ENCODE assay signal across 9 cellular contexts in genomic region chrX:136754641-136755040, GRCh38. TPM values are rescaled to one million over a fixed set of nuclear protein-coding genes. Genes with fewer than 3 reads are reported as not detected.
A peak's percentile ranks its signal among the peaks of the same experiment; 100 is the strongest.
DNase-seq lines count a peak whose midpoint lies in the region; ATAC-seq and TF ChIP-seq lines count a peak whose summit lies in the region.
"Had no signal": no experiment of that assay in that cellular context is flagged by ENCODE, and none has a peak within 500 bp of the region (broad histone marks: within the 10 kb centered on the region; RNA-seq: fewer than 3 reads in every experiment).

No MANE protein-coding gene starts in this region.

- POLR2A ChIA-PET in Caco-2 (lab: Charles Lee) = no interaction called here

- no peak overlapping the region for H2AFZ ChIP-seq in DND-41 (ENCODE audit: low read depth, low read length)

- H3K4me3 Mint-ChIP-seq in nephron (no peak overlapping the region), Caco-2 (ENCODE audit: unreplicated experiment) (no peak overlapping the region)

- H3K36me3 ChIP-seq in DND-41 (ENCODE audit: insufficient read depth, low read length) (peaks cover 12% of the 10 kb centered on the region), Caco-2 (ENCODE audit: control insufficient read depth, insufficient read depth, low read length) (no peaks in the 10 kb centered on the region)
- H3K36me3 ChIP-seq in effector memory CD4-positive, alpha-beta T cell (ENCODE audit: control insufficient read depth, insufficient read depth, low read length) = no peaks in the 10 kb centered on the region
- H3K36me3 ChIP-seq: thyroid gland had no signal

- CTCF ChIA-PET in Caco-2 (lab: Charles Lee) = no interaction called here

- H3K27me3 ChIP-seq in DND-41 (ENCODE audit: insufficient read depth, low read length, poor library complexity) (no peaks in the 10 kb centered on the region), Caco-2 (replicated peaks; ENCODE audit: control insufficient read depth, insufficient read depth, low read length) (no peaks in the 10 kb centered on the region)
- H3K27me3 ChIP-seq in effector memory CD4-positive, alpha-beta T cell (replicated peaks; ENCODE audit: control insufficient read depth, insufficient read depth, low read length, poor library complexity, severe bottlenecking) = no peaks in the 10 kb centered on the region
- H3K27me3 ChIP-seq: thyroid gland had no signal

- peaks cover 24% of the 10 kb centered on the region for H3K4me1 Mint-ChIP-seq in nephron
- no peaks in the 10 kb centered on the region for H3K4me1 Mint-ChIP-seq in Caco-2 (ENCODE audit: low read depth, unreplicated experiment)

- H3K79me2 ChIP-seq in DND-41 (ENCODE audit: insufficient read depth, low read length) = peaks cover 80% of the 10 kb centered on the region

- H3K9me3 Mint-ChIP-seq in nephron (peaks cover 6% of the 10 kb centered on the region), Caco-2 (ENCODE audit: unreplicated experiment) (no peaks in the 10 kb centered on the region)

- H3K27ac ChIP-seq in DND-41 (ENCODE audit: low read length) = peak overlapping the region; percentile 61; the same call in 1 of the 2 replicates
- no peak overlapping the region for H3K27ac ChIP-seq in effector memory CD4-positive, alpha-beta T cell (ENCODE audit: insufficient read depth, low read length, poor library complexity, severe bottlenecking)
- H3K27ac ChIP-seq: thyroid gland had no signal

- DNase-seq in DND-41 (peak; percentile 80), NCI-H1105 (lab: John Stamatoyannopoulos, UW) (peak; percentile 33), anterior cingulate cortex (lab: John Stamatoyannopoulos, UW) (peak in 33 of 58 donors; percentile 0 to 38 (median 7)), SKM-1 treated with dmso at 0.1 percent for 144 hours (lab: John Stamatoyannopoulos, UW; ENCODE audit: unreplicated experiment) (no peak), NCI-H2171 treated with DMSO at 0.1 percent for 48 hours (lab: John Stamatoyannopoulos, UW) (no peak), Caco-2 (no peak)
- DNase-seq in effector memory CD4-positive, alpha-beta T cell = no peak
- DNase-seq: thyroid gland had no signal

- H3K27ac Mint-ChIP-seq in nephron (peak overlapping the region in 2 of 3 experiments; percentile 11 to 16), Caco-2 (ENCODE audit: unreplicated experiment) (no peak overlapping the region)

- no peak overlapping the region for H3K4me2 ChIP-seq in DND-41 (ENCODE audit: insufficient read depth, low read length)

- no peak for TF ChIP-seq CTCF in DND-41 (IDR thresholded peaks at IDR 0.05; ENCODE audit: borderline replicate concordance, extremely low read depth, low read length, poor library complexity, severe bottlenecking)
- no peak for TF ChIP-seq CTCF in nephron (IDR thresholded peaks at IDR 0.05; ENCODE audit: unreplicated experiment in 3 of 3)
- TF ChIP-seq CTCF in Caco-2 (IDR thresholded peaks at IDR 0.05; ENCODE audit: insufficient read depth in 1 of 2, low read depth in 1 of 2, low read length in 1 of 2, severe bottlenecking in 1 of 2, unreplicated experiment in 1 of 2) = no peak

- H3K4me1 ChIP-seq in DND-41 (ENCODE audit: insufficient read depth, low read length) (peaks cover 25% of the 10 kb centered on the region), Caco-2 (no peaks in the 10 kb centered on the region)
- peaks cover 8% of the 10 kb centered on the region for H3K4me1 ChIP-seq in effector memory CD4-positive, alpha-beta T cell (ENCODE audit: control insufficient read depth, insufficient read depth, low read length, poor library complexity, severe bottlenecking)
- H3K4me1 ChIP-seq: thyroid gland had no signal

- H3K9me3 ChIP-seq in DND-41 (ENCODE audit: insufficient read depth, low read length, severe bottlenecking) = no peaks in the 10 kb centered on the region
- no peaks in the 10 kb centered on the region for H3K9me3 ChIP-seq in Caco-2
- no peaks in the 10 kb centered on the region for H3K9me3 ChIP-seq in effector memory CD4-positive, alpha-beta T cell (ENCODE audit: control insufficient read depth, low read length)
- H3K9me3 ChIP-seq: thyroid gland had no signal

- H3K4me3 ChIP-seq in DND-41 (ENCODE audit: low read depth in 1 of 2, low read length in 2 of 2) (no peak overlapping the region), Caco-2 (ENCODE audit: low read depth, low read length) (no peak overlapping the region)
- H3K4me3 ChIP-seq in effector memory CD4-positive, alpha-beta T cell (ENCODE audit: insufficient read depth, low read depth, low read length, poor library complexity, severe bottlenecking) = no peak overlapping the region
- H3K4me3 ChIP-seq: thyroid gland had no signal

- ATAC-seq in DND-41 (ENCODE audit: insufficient read depth, low read depth) = peak; percentile 100

- BruUV-seq in Caco-2 (replicated peaks; lab: Mats Ljungman, UMichigan) = no TSS peak

- H3K27me3 Mint-ChIP-seq in nephron (ENCODE audit: low read depth) (no peaks in the 10 kb centered on the region), Caco-2 (ENCODE audit: insufficient read depth, unreplicated experiment) (peaks cover 6% of the 10 kb centered on the region)

- H3K36me3 Mint-ChIP-seq in nephron (ENCODE audit: low read depth) (no peaks in the 10 kb centered on the region), Caco-2 (ENCODE audit: insufficient read depth, unreplicated experiment) (no peaks in the 10 kb centered on the region)

- H3K9ac ChIP-seq in DND-41 (ENCODE audit: low read depth, low read length) = no peak overlapping the region

- H4K20me1 ChIP-seq in DND-41 (ENCODE audit: insufficient read depth, low read length) = peaks cover 30% of the 10 kb centered on the region

- intact Hi-C loops in Caco-2 (cut with micrococcal nuclease; ENCODE audit: unreplicated experiment) = no loop called here

RNA-seq across cellular contexts. Expression of gene ARHGEF6, which starts 26.1 kb away (rescaled TPM):
- not detected in 2 replicates for total RNA-seq in Caco-2 (2022)

Comparison
In these comparisons a context has a peak if more than half of its experiments do, and no peak if none do; other contexts are left out.
1. DNase-seq: peak in DND-41 (single experiment), NCI-H1105 (single experiment) and anterior cingulate cortex (33 of 58); none in SKM-1 treated with dmso at 0.1 percent for 144 hours (single experiment), NCI-H2171 treated with DMSO at 0.1 percent for 48 hours (single experiment), Caco-2 (0 of 2) and effector memory CD4-positive, alpha-beta T cell (0 of 3).